ENCODE assay signal across 1 cellular context in genomic region chrX:56727531-56727930, GRCh38.
TF ChIP-seq lines count a peak whose summit lies in the region.

No MANE protein-coding gene starts in this region.

TF ChIP-seq in SK-N-SH treated with all-trans-retinoic acid at 6 μM for 48 hours, 23 proteins besides CTCF, POLR2A, EP300 and RAD21 (continued from another document):
- TF ChIP-seq POU6F1 (CRISPR knock-in tag; IDR thresholded peaks at IDR 0.05; ENCODE audit: borderline replicate concordance, low read depth): no peak
- no peak for TF ChIP-seq ZNF8 (CRISPR knock-in tag; IDR thresholded peaks at IDR 0.05)
- no peak for TF ChIP-seq SNAI2 (CRISPR knock-in tag; IDR thresholded peaks at IDR 0.05)
